ENCODE assay signal across 8 cellular contexts in the genomic region with DNA sequence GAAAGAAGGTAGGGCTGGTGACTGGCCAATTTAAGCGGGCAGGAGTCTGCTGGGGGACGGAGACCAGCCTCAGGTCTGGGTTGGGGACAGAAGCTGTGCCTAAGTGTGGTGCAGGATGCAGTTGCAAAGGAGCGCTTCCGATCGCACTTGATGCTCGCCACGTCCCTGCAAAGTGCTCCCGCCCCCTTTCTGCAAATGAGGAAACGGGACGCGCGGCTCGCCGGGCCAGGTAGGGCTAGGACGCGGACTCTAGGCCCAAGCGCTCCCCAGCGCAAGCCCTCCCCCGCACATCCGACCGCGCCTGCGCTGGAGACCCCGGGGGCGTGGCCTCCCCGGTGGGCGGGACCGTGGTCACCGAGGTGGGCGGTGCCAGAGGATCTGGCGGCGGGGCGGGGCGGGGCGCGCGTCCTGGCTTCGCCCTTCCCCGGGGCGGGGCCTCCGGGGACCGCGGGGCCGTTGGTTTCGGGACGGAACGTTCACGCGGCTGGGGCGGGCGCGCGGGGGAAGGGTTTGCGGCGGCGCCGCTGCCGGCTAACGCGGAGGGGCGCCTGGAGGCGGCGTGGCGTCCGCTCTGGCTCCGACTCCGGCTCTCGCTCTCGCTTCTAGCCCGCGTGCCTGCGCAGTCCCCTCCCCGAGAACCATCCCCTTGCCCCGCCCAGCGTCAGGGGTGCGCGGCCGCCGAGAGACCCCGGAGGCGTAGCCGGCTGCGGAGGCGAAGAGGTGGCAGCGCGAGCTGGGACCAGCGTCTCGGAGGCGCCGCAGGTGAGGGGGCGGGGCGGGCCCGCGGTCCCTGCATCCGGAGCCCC. TPM values are rescaled to one million over a fixed set of nuclear protein-coding genes. Genes with fewer than 3 reads are reported as not detected.
DNase-seq lines count a peak whose midpoint lies in the region; ATAC-seq and TF ChIP-seq lines count a peak whose summit lies in the region.

Gene FAM118A, plus strand, starts transcription at position 513 of the 806 bp plus-strand sequence. CDS start 12,446 bp downstream, outside the sequence.

- intact Hi-C loops in activated CD4-positive, alpha-beta T cell treated with anti-CD3 and anti-CD28 coated beads for 36 hours (cut with DNase I, micrococcal nuclease), result loop anchor here (1.0 to 10.0 kb wide), 11 partner anchors 9 to 727 kb away; partner anchors contain the start of genes NUP50 (in 2 of the 2), ATXN10 (in 1 of the 2), RIBC2 (in 1 of the 2) and SMC1B (in 1 of the 2)

- peak within 1 kb of the TSS; percentile 80 for H3K4me3 Mint-ChIP-seq in activated CD4-positive, alpha-beta T cell treated with anti-CD3 and anti-CD28 coated beads for 36 hours
- peak within 1 kb of the TSS; percentile 85 for H3K4me3 Mint-ChIP-seq in chondrocyte (ENCODE audit: unreplicated experiment)

- peak within 1 kb of the TSS; percentile 97 for H3K27ac Mint-ChIP-seq in activated CD4-positive, alpha-beta T cell treated with anti-CD3 and anti-CD28 coated beads for 36 hours
- peak within 1 kb of the TSS; percentile 75 for H3K27ac Mint-ChIP-seq in chondrocyte (ENCODE audit: unreplicated experiment)

- no peaks in the 10 kb centered on the region for H3K9me3 Mint-ChIP-seq in activated CD4-positive, alpha-beta T cell treated with anti-CD3 and anti-CD28 coated beads for 36 hours (ENCODE audit: low read depth)
- H3K9me3 Mint-ChIP-seq in chondrocyte (ENCODE audit: low read depth), result no peaks in the 10 kb centered on the region

- POLR2A ChIA-PET in activated CD4-positive, alpha-beta T cell treated with anti-CD3 and anti-CD28 coated beads for 36 hours (lab: Charles Lee), result interaction anchor here (0.5 kb wide), 1 partner anchor 39 kb away, joined by 3 read pairs; no protein-coding TSS in a partner anchor

- peak; percentile 66 for ATAC-seq in HG03378 (IDR thresholded peaks at IDR 0.05; ENCODE audit: unreplicated experiment)
- ATAC-seq in activated CD4-positive, alpha-beta T cell treated with anti-CD3 and anti-CD28 coated beads for 36 hours, result peak; percentile 86

- peak; percentile 80 for TF ChIP-seq POLR2A in GM19099 (IDR thresholded peaks at IDR 0.05; ENCODE audit: extremely low read depth, insufficient read length, low read depth)

- CTCF ChIA-PET in activated CD4-positive, alpha-beta T cell treated with anti-CD3 and anti-CD28 coated beads for 36 hours (lab: Charles Lee), result no interaction called here

- TF ChIP-seq CTCF in chondrocyte (IDR thresholded peaks at IDR 0.05), result peak; percentile 6

- H3K4me1 Mint-ChIP-seq in activated CD4-positive, alpha-beta T cell treated with anti-CD3 and anti-CD28 coated beads for 36 hours, result peaks cover 46% of the 10 kb centered on the region
- H3K4me1 Mint-ChIP-seq in chondrocyte (ENCODE audit: low read depth), result peaks cover 24% of the 10 kb centered on the region

- H3K27me3 Mint-ChIP-seq in activated CD4-positive, alpha-beta T cell treated with anti-CD3 and anti-CD28 coated beads for 36 hours, result no peaks in the 10 kb centered on the region
- H3K27me3 Mint-ChIP-seq in chondrocyte (ENCODE audit: low read depth), result no peaks in the 10 kb centered on the region

- peak; percentile 95 for DNase-seq in Ammon's horn (ENCODE audit: low spot score)
- peak; percentile 80 for DNase-seq in NCI-H460 (ENCODE audit: extremely low read depth, low read depth)
- DNase-seq in activated CD4-positive, alpha-beta T cell treated with anti-CD3 and anti-CD28 coated beads for 36 hours, result peak; percentile 98
- DNase-seq in chondrocyte (ENCODE audit: low spot score), result peak; percentile 97
- DNase-seq in kidney glomerular epithelial cell (lab: John Stamatoyannopoulos, UW), result peak; percentile 81
- DNase-seq in stimulated activated CD4-positive, alpha-beta T cell treated with anti-CD3 and anti-CD28 coated beads, Interleukin-15, amount 100 ng/mL, for 48 hours (ENCODE audit: low read depth in 2 of 2), result peak; percentile 83 to 97

- peaks cover 18% of the 10 kb centered on the region for H3K36me3 Mint-ChIP-seq in activated CD4-positive, alpha-beta T cell treated with anti-CD3 and anti-CD28 coated beads for 36 hours (ENCODE audit: low read depth)
- H3K36me3 Mint-ChIP-seq in chondrocyte (ENCODE audit: low read depth), result peaks cover 1% of the 10 kb centered on the region

RNA-seq across cellular contexts. Expression of gene FAM118A, which starts in this region (rescaled TPM):
- 9.1 and 12.9 TPM in 2 replicates for total RNA-seq in NCI-H460 (2014; rRNA removed; shearing (Covaris generic))
- polyA plus RNA-seq in NCI-H460 (2014; cell fraction: nucleus; rRNA removed), result 47.4 and 49.9 TPM in 2 replicates
- 10 to 100 TPM; 25.5 to 29.0 TPM for total RNA-seq in activated CD4-positive, alpha-beta T cell treated with anti-CD3 and anti-CD28 coated beads for 36 hours
- total RNA-seq in chondrocyte, result 64.6 to 72.6 TPM (median 68.7 TPM) in 3 replicates

Comparison
In these comparisons a context has a peak if more than half of its experiments do, and no peak if none do; other contexts are left out.
1. Peak in every context shown above with its lines: DNase-seq and ATAC-seq.